In genomic region chr6:70183512-70183911, GRCh38 we compare ENCODE assay signal across 28 cellular contexts.
"Had no signal": no experiment of that assay in that cellular context is flagged by ENCODE, and none has a peak within 500 bp of the region (broad histone marks: within the 10 kb centered on the region; RNA-seq: fewer than 3 reads in every experiment).

No MANE protein-coding gene starts in this region.

- H3K9me3 ChIP-seq: ascending aorta, breast epithelium, colonic mucosa, esophagus squamous epithelium had no signal

- H3K4me3 ChIP-seq: ascending aorta, breast epithelium, cardiac muscle cell, colonic mucosa, esophagus squamous epithelium, gastroesophageal sphincter had no signal

- H3K4me1 ChIP-seq: ascending aorta, breast epithelium, colonic mucosa, esophagus squamous epithelium, gastroesophageal sphincter had no signal

- DNase-seq: activated CD4-positive, alpha-beta memory T cell treated with anti-CD3 and anti-CD28 coated beads for 36 hours; activated CD4-positive, alpha-beta T cell treated with anti-CD3 and anti-CD28 coated beads for 36 hours; activated CD4-positive, alpha-beta T cell treated with anti-CD3 and anti-CD28 coated beads, Interleukin-2, amount 10 ng/mL, durations not matched to agents 24 days and 14 days; activated CD4-positive, CD25-positive, alpha-beta regulatory T cell; activated CD4-positive, CD25-positive, alpha-beta regulatory T cell treated with anti-CD3 and anti-CD28 coated beads, Interleukin-2, amount 50 U/mL, for 72 hours; activated CD8-positive, alpha-beta memory T cell treated with anti-CD3 and anti-CD28 coated beads, Interleukin-2, amount 10 ng/mL, durations not matched to agents 7 days and 5 days; activated CD8-positive, alpha-beta memory T cell treated with anti-CD3 and anti-CD28 coated beads, Interleukin-2, amount 50 U/mL, for 4 hours; activated CD8-positive, alpha-beta T cell treated with anti-CD3 and anti-CD28 coated beads, Interleukin-2, amount 10 ng/mL, durations not matched to agents 7 days and 5 days; activated effector memory CD4-positive, alpha-beta T cell treated with anti-CD3 and anti-CD28 coated beads, Interleukin-2, amount 50 U/mL, for 16 hours; activated naive CD4-positive, alpha-beta T cell treated with anti-CD3 and anti-CD28 coated beads, Interleukin-2, amount 10 ng/mL, durations not matched to agents 7 days and 5 days; activated naive CD8-positive, alpha-beta T cell treated with anti-CD3 and anti-CD28 coated beads, Interleukin-2, amount 10 ng/mL, durations not matched to agents 7 days and 5 days; activated T-cell treated with anti-CD3 and anti-CD28 coated beads, Interleukin-2, amount 50 U/mL, for 1 hour; activated T-cell treated with anti-CD3 and anti-CD28 coated beads, Interleukin-2, amount 50 U/mL, for 48 hours; central memory CD4-positive, alpha-beta T cell; cerebellar nuclear complex; colonic mucosa; effector CD8-positive, alpha-beta T cell; esophagus squamous epithelium; foreskin melanocyte; T-helper 2 cell had no signal

- H3K27me3 ChIP-seq: ascending aorta, breast epithelium, cardiac muscle cell, colonic mucosa, esophagus squamous epithelium, gastroesophageal sphincter had no signal

- ATAC-seq: activated CD4-positive, alpha-beta T cell treated with anti-CD3 and anti-CD28 coated beads for 36 hours; activated CD8-positive, alpha-beta memory T cell treated with anti-CD3 and anti-CD28 coated beads, Interleukin-2, amount 10 ng/mL, durations not matched to agents 7 days and 5 days; activated CD8-positive, alpha-beta T cell treated with anti-CD3 and anti-CD28 coated beads, Interleukin-2, amount 10 ng/mL, durations not matched to agents 7 days and 5 days; activated naive CD4-positive, alpha-beta T cell treated with anti-CD3 and anti-CD28 coated beads, Interleukin-2, amount 50 U/mL, for 72 hours; gastroesophageal sphincter had no signal

- H3K27ac ChIP-seq: ascending aorta, breast epithelium, cardiac muscle cell, colonic mucosa, epithelial cell of prostate, esophagus squamous epithelium, gastroesophageal sphincter had no signal

- H3K36me3 ChIP-seq: ascending aorta, breast epithelium, cardiac muscle cell, colonic mucosa, esophagus squamous epithelium, gastroesophageal sphincter had no signal

- FAIRE-seq: endometrium, endothelial cell of umbilical vein had no signal
